ENCODE assay signal across 9 cellular contexts in genomic region chr13:98450495-98451167, GRCh38.
DNase-seq lines count a peak whose midpoint lies in the region; ATAC-seq and TF ChIP-seq lines count a peak whose summit lies in the region.
"Had no signal": no experiment of that assay in that cellular context is flagged by ENCODE, and none has a peak within 500 bp of the region (broad histone marks: within the 10 kb centered on the region; RNA-seq: fewer than 3 reads in every experiment).

No MANE protein-coding gene starts in this region.

- peak overlapping the region; percentile 82 to 97 (median 90) for H3K27ac Mint-ChIP-seq in brain

- WGBS in thymus, result 52% methylated on average over 14 of the region's 14 CpGs

- DNase-seq in activated CD4-positive, CD25-positive, alpha-beta regulatory T cell treated with anti-CD3 and anti-CD28 coated beads, Interleukin-2, amount 50 U/mL, for 72 hours, result no peak
- DNase-seq in iPS-NIHi11 (ENCODE audit: low spot score) (no peak), NCI-H2171 (lab: John Stamatoyannopoulos, UW) (no peak)

- peaks cover 3% of the 10 kb centered on the region for H3K27me3 Mint-ChIP-seq in brain

- H3K36me3 Mint-ChIP-seq in brain, result peaks cover 71% of the 10 kb centered on the region

- H3K9me3 ChIP-seq in thymus (ENCODE audit: control insufficient read depth), result no peaks in the 10 kb centered on the region

- H3K27me3 ChIP-seq in layer of hippocampus (ENCODE audit: control insufficient read depth, insufficient read depth, low read length), result no peaks in the 10 kb centered on the region
- H3K27me3 ChIP-seq in thymus (ENCODE audit: control insufficient read depth, insufficient read depth), result no peaks in the 10 kb centered on the region

- peaks cover 59% of the 10 kb centered on the region for H3K36me3 ChIP-seq in thymus (ENCODE audit: control insufficient read depth, insufficient read depth)

- TF ChIP-seq CTCF in brain (conservative IDR thresholded peaks at IDR 0.05), result no peak

- peak overlapping the region in 1 of 5 experiments; percentile 51 for H3K4me3 Mint-ChIP-seq in brain

- H3K27ac ChIP-seq in layer of hippocampus (ENCODE audit: low read depth, low read length) (peak overlapping the region; percentile 65), thymus (ENCODE audit: low read depth) (peak overlapping the region; percentile 62)

- H3K4me3 ChIP-seq in thymus (ENCODE audit: low read length), result no peak overlapping the region

- no peaks in the 10 kb centered on the region for H3K9me3 Mint-ChIP-seq in brain

- peaks cover 74% of the 10 kb centered on the region for H3K4me1 Mint-ChIP-seq in brain

- peak; percentile 38 to 40 for ATAC-seq in activated CD4-positive, CD25-positive, alpha-beta regulatory T cell treated with anti-CD3 and anti-CD28 coated beads, Interleukin-2, amount 50 U/mL, for 24 hours
- ATAC-seq in HG02623 (IDR thresholded peaks at IDR 0.05; ENCODE audit: unreplicated experiment), result no peak
- ATAC-seq: Panc1 had no signal

- H3K4me1 ChIP-seq in thymus (ENCODE audit: control insufficient read depth, insufficient read depth, low read length), result peaks cover 22% of the 10 kb centered on the region
